In genomic region chr7:15015545-15016314, GRCh38 we compare ENCODE assay signal across 8 cellular contexts.
DNase-seq lines count a peak whose midpoint lies in the region; ATAC-seq, FAIRE-seq and TF ChIP-seq lines count a peak whose summit lies in the region.

No MANE protein-coding gene starts in this region.

- SMC1A ChIA-PET in GM12878 (lab: Charles Lee; ENCODE audit: uncharacterized antibody, unreplicated experiment), result interaction anchor here (0.6 to 5.5 kb wide), 15 partner anchors 8 to 1750 kb away, joined by 3 to 109 read pairs (median 4); no protein-coding TSS in a partner anchor

- H3K4me1 ChIP-seq in GM12878 (ENCODE audit: control insufficient read depth, insufficient read depth, low read length), result no peaks in the 10 kb centered on the region
- H3K4me1 ChIP-seq in small intestine (ENCODE audit: control insufficient read depth in 2 of 2, insufficient read depth in 1 of 2, low read depth in 1 of 2, low read length in 1 of 2), result no peaks in the 10 kb centered on the region

- H3K27me3 ChIP-seq in GM12878 (replicated peaks in 1 of 2; ENCODE audit: control insufficient read depth in 2 of 2, insufficient read depth in 2 of 2, low read length in 1 of 2) (no peaks in the 10 kb centered on the region), small intestine (ENCODE audit: control insufficient read depth in 2 of 2, insufficient read depth in 2 of 2, low read length in 2 of 2) (no peaks in the 10 kb centered on the region)

- no peak overlapping the region for H3K9ac ChIP-seq in GM12878 (ENCODE audit: control insufficient read depth, insufficient read depth, low read length)

- CTCF ChIA-PET in GM12878 (lab: Yijun Ruan, JAX), result interaction anchor here (0.8 to 4.9 kb wide), 26 partner anchors 10 to 1735 kb away, joined by 3 to 137 read pairs (median 6); partner anchors contain the start of gene DGKB

- H3K4me3 ChIP-seq in GM12878, result no peak overlapping the region
- peak overlapping the region in 1 of 2 donors; percentile 15 for H3K4me3 ChIP-seq in small intestine (ENCODE audit: low read depth in 1 of 2, low read length in 2 of 2)

- TF ChIP-seq RAD21 in GM12878 (IDR thresholded peaks at IDR 0.05; ENCODE audit: insufficient read depth, low read depth, low read length), result peak; percentile 56

- RAD21 ChIA-PET in GM12878 (lab: Charles Lee; ENCODE audit: unreplicated experiment), result interaction anchor here (0.6 to 3.3 kb wide), 12 partner anchors 9 to 444 kb away, joined by 3 to 38 read pairs (median 5); no protein-coding TSS in a partner anchor

- WGBS in GM12878 (ENCODE audit: insufficient coverage, insufficient replicate concordance, low lambda C conversion rate, missing lambda C conversion rate), result 26% methylated on average over 8 of the region's 8 CpGs
- 8 to 29% (median 15%) methylated on average over 8 of the region's 8 CpGs for WGBS in small intestine, 3 donors

- no peak overlapping the region for H3K27ac ChIP-seq in GM12878 (ENCODE audit: control insufficient read depth, insufficient read depth)
- no peak overlapping the region for H3K27ac ChIP-seq in small intestine (ENCODE audit: low read depth in 1 of 2, low read length in 1 of 2)

- TF ChIP-seq POLR2A in GM12878 (IDR thresholded peaks at IDR 0.05; ENCODE audit: low read depth, low read length), result no peak

- peak; percentile 57 for DNase-seq in EH (ENCODE audit: low read depth)
- peak; percentile 52 for DNase-seq in NCI-H510A (lab: John Stamatoyannopoulos, UW)
- peak; percentile 5 for DNase-seq in GM12878 (ENCODE audit: low read depth, low spot score)
- DNase-seq in iPS DF 4.7 (ENCODE audit: extremely low read depth, low spot score), result peak; percentile 75
- DNase-seq in small intestine, result peak; percentile 79
- DNase-seq in stimulated activated CD4-positive, alpha-beta T cell treated with anti-CD3 and anti-CD28 coated beads, Interleukin-2, amount 100 ng/mL, for 48 hours, result no peak

- H3K9me3 ChIP-seq in GM12878 (replicated peaks; ENCODE audit: control insufficient read depth, insufficient read depth, low read length) (no peaks in the 10 kb centered on the region), small intestine (ENCODE audit: control insufficient read depth, low read depth) (no peaks in the 10 kb centered on the region)

- no peak overlapping the region for H2AFZ ChIP-seq in GM12878 (ENCODE audit: control insufficient read depth, low read depth, low read length)

- no peaks in the 10 kb centered on the region for H3K36me3 ChIP-seq in GM12878 (ENCODE audit: control insufficient read depth in 2 of 2, insufficient read depth in 2 of 2, low read length in 1 of 2)
- no peaks in the 10 kb centered on the region for H3K36me3 ChIP-seq in small intestine (ENCODE audit: control insufficient read depth in 2 of 2, insufficient read depth in 2 of 2, low read length in 2 of 2)

- FAIRE-seq in GM12878 (lab: Jason Lieb, UNC) (peak; percentile 62), small intestine (lab: Jason Lieb, UNC) (no peak)

- no TSS peak for BruUV-seq in GM12878 (replicated peaks; lab: Mats Ljungman, UMichigan)

- ATAC-seq in GM21447 (IDR thresholded peaks at IDR 0.05; ENCODE audit: unreplicated experiment) (peak; percentile 98), HG03575 (IDR thresholded peaks at IDR 0.05; ENCODE audit: extremely low read depth, insufficient number of reproducible peaks, low FRiP score, unreplicated experiment) (peak; percentile 79), GM12878 (peak; percentile 97)

- in situ Hi-C loops in GM12878 (cut with MboI), result loop anchor here (5.0 to 25.0 kb wide), 2 partner anchors 298 to 1728 kb away; no protein-coding TSS in a partner anchor

- POLR2A ChIA-PET in GM12878 (lab: Charles Lee), result interaction anchor here (0.7 kb wide), 1 partner anchor 10 kb away, joined by 5 read pairs; no protein-coding TSS in a partner anchor

- TF ChIP-seq CTCF in GM12878 (IDR thresholded peaks at IDR 0.05 in 2 of 3, conservative IDR thresholded peaks at IDR 0.05 in 1 of 3; ENCODE audit: control insufficient read depth in 2 of 3, extremely low read depth in 1 of 3, insufficient read depth in 1 of 3, low read depth in 3 of 3, low read length in 3 of 3), result peak; percentile 54 to 57 (median 54); a peak in 5 of 6 replicates

- H3K79me2 ChIP-seq in GM12878 (ENCODE audit: control insufficient read depth, insufficient read depth, low read length), result no peaks in the 10 kb centered on the region

- intact Hi-C loops in GM12878 (cut with micrococcal nuclease; ENCODE audit: unreplicated experiment), result loop anchor here (1.0 kb wide), 2 partner anchors 298 to 317 kb away; no protein-coding TSS in a partner anchor

- TF ChIP-seq EP300 in GM12878 (IDR thresholded peaks at IDR 0.05; ENCODE audit: borderline replicate concordance in 1 of 2, control insufficient read depth in 1 of 2, low read depth in 2 of 2, low read length in 2 of 2), result no peak

- no peak overlapping the region for H3K4me2 ChIP-seq in GM12878 (ENCODE audit: control insufficient read depth, insufficient read depth)

- H4K20me1 ChIP-seq in GM12878 (ENCODE audit: control insufficient read depth, insufficient read depth), result no peaks in the 10 kb centered on the region

TF ChIP-seq in GM12878, 131 proteins besides CTCF, POLR2A, EP300 and RAD21:
- TF ChIP-seq SMC3 (IDR thresholded peaks at IDR 0.05; ENCODE audit: borderline replicate concordance, low read length) (peak; percentile 67), KDM1A (IDR thresholded peaks at IDR 0.05; ENCODE audit: borderline replicate concordance) (no peak), CEBPZ (IDR thresholded peaks at IDR 0.05; ENCODE audit: low read depth, low read length) (no peak), SUPT20H (IDR thresholded peaks at IDR 0.05; ENCODE audit: borderline replicate concordance, control insufficient read depth, low read depth, low read length) (no peak), NR2C2 (IDR thresholded peaks at IDR 0.05; ENCODE audit: borderline replicate concordance, control insufficient read depth, insufficient read length, low read depth) (no peak), CBX3 (IDR thresholded peaks at IDR 0.05; ENCODE audit: borderline replicate concordance, low read depth) (no peak)

Comparison
In these comparisons a context has a peak if more than half of its experiments do, and no peak if none do; other contexts are left out.
1. DNase-seq: peak in EH (single experiment), NCI-H510A (single experiment), GM12878 (single experiment), iPS DF 4.7 (single experiment) and small intestine (single experiment); none in stimulated activated CD4-positive, alpha-beta T cell treated with anti-CD3 and anti-CD28 coated beads, Interleukin-2, amount 100 ng/mL, for 48 hours (0 of 2).
2. Peak in every context shown above with its lines, with median percentiles within 50 percentile points of each other: ATAC-seq.